In genomic region chr16:81823111-81823510, GRCh38 we compare ENCODE assay signal across 8 cellular contexts. TPM values are rescaled to one million over a fixed set of nuclear protein-coding genes. Genes with fewer than 3 reads are reported as not detected.
DNase-seq lines count a peak whose midpoint lies in the region; ATAC-seq and TF ChIP-seq lines count a peak whose summit lies in the region.

No MANE protein-coding gene starts in this region.

- no peak overlapping the region for H3K27ac Mint-ChIP-seq in CD4-positive, CD25-positive, alpha-beta regulatory T cell

- peak; percentile 42 to 50 for ATAC-seq in CD4-positive, CD25-positive, alpha-beta regulatory T cell (ENCODE audit: low read depth in 2 of 2)
- ATAC-seq in GM19452 (IDR thresholded peaks at IDR 0.05; ENCODE audit: unreplicated experiment), result peak; percentile 55
- peak; percentile 48 for ATAC-seq in Right ventricle myocardium superior (ENCODE audit: poor library complexity)
- peak; percentile 74 for ATAC-seq in upper lobe of right lung

- no peaks in the 10 kb centered on the region for H3K9me3 ChIP-seq in CD4-positive, CD25-positive, alpha-beta regulatory T cell (ENCODE audit: control insufficient read depth in 2 of 2, low read length in 2 of 2)
- H3K9me3 ChIP-seq in HUES64 (ENCODE audit: insufficient read depth, low read depth, low read length), result no peaks in the 10 kb centered on the region
- H3K9me3 ChIP-seq in upper lobe of right lung, result no peaks in the 10 kb centered on the region
- H3K9me3 ChIP-seq in suprapubic skin, result no peaks in the 10 kb centered on the region

- no peak for TF ChIP-seq EP300 in suprapubic skin (IDR thresholded peaks at IDR 0.05)

- H3K4me3 ChIP-seq in CD4-positive, CD25-positive, alpha-beta regulatory T cell (ENCODE audit: low read depth, low read length), result no peak overlapping the region
- H3K4me3 ChIP-seq in HUES64 (ENCODE audit: low read length) (no peak overlapping the region), upper lobe of right lung (no peak overlapping the region), suprapubic skin (no peak overlapping the region)

- WGBS in HUES64, result 71% methylated on average over 8 of the region's 8 CpGs
- WGBS in suprapubic skin, result 64% methylated on average over 4 of the region's 8 CpGs

- peaks cover 0 to 2% (median 0%) of the 10 kb centered on the region in 7 donors for H3K9me3 Mint-ChIP-seq in CD4-positive, CD25-positive, alpha-beta regulatory T cell

- H3K27ac ChIP-seq in CD4-positive, CD25-positive, alpha-beta regulatory T cell (ENCODE audit: insufficient read depth, low read length, poor library complexity, severe bottlenecking), result no peak overlapping the region
- H3K27ac ChIP-seq in HUES64 (ENCODE audit: low read depth, low read length) (0 out of 2 replicates have a peak overlapping the region, but pooled peaks have one; percentile 10), upper lobe of right lung (peak overlapping the region; percentile 19), suprapubic skin (no peak overlapping the region)

- intact Hi-C loops in Right ventricle myocardium superior (cut with DNase I) (no loop called here), upper lobe of right lung (cut with DNase I) (no loop called here)

- no peak for DNase-seq in CD4-positive, CD25-positive, alpha-beta regulatory T cell
- DNase-seq in Right ventricle myocardium superior (peak; percentile 64), upper lobe of right lung (no peak), NCI-H146 treated with DMSO at 0.1 percent for 48 hours (lab: John Stamatoyannopoulos, UW; ENCODE audit: unreplicated experiment) (no peak), HuH-7.5 (ENCODE audit: low spot score) (no peak), suprapubic skin (ENCODE audit: low spot score in 2 of 2) (no peak)

- no peaks in the 10 kb centered on the region for H3K36me3 ChIP-seq in CD4-positive, CD25-positive, alpha-beta regulatory T cell (ENCODE audit: control insufficient read depth, insufficient read depth, low read length)
- H3K36me3 ChIP-seq in HUES64 (ENCODE audit: insufficient read depth, low read length) (no peaks in the 10 kb centered on the region), upper lobe of right lung (no peaks in the 10 kb centered on the region), suprapubic skin (no peaks in the 10 kb centered on the region)

- H3K4me3 Mint-ChIP-seq in CD4-positive, CD25-positive, alpha-beta regulatory T cell, result no peak overlapping the region

- no peak for TF ChIP-seq POLR2A in suprapubic skin (IDR thresholded peaks at IDR 0.05)

- TF ChIP-seq CTCF in upper lobe of right lung (IDR thresholded peaks at IDR 0.05) (no peak), suprapubic skin (IDR thresholded peaks at IDR 0.05) (no peak)

- H3K4me1 ChIP-seq in CD4-positive, CD25-positive, alpha-beta regulatory T cell (ENCODE audit: control insufficient read depth, insufficient read depth, low read length, poor library complexity, severe bottlenecking), result no peaks in the 10 kb centered on the region
- H3K4me1 ChIP-seq in HUES64 (ENCODE audit: insufficient read depth, low read length), result peaks cover 17% of the 10 kb centered on the region
- H3K4me1 ChIP-seq in upper lobe of right lung, result peaks cover 5% of the 10 kb centered on the region
- H3K4me1 ChIP-seq in suprapubic skin, result no peaks in the 10 kb centered on the region

- peaks cover 5% of the 10 kb centered on the region for H3K27me3 Mint-ChIP-seq in CD4-positive, CD25-positive, alpha-beta regulatory T cell

- H3K9ac ChIP-seq in HUES64 (ENCODE audit: low read depth, low read length), result 0 out of 2 replicates have a peak overlapping the region, but pooled peaks have one; percentile 30

- H3K4me1 Mint-ChIP-seq in CD4-positive, CD25-positive, alpha-beta regulatory T cell, result peaks cover 0 to 3% (median 0%) of the 10 kb centered on the region in 4 donors

- no peaks in the 10 kb centered on the region for H3K36me3 Mint-ChIP-seq in CD4-positive, CD25-positive, alpha-beta regulatory T cell

- no peaks in the 10 kb centered on the region for H3K27me3 ChIP-seq in CD4-positive, CD25-positive, alpha-beta regulatory T cell (ENCODE audit: control insufficient read depth, insufficient read depth, low read length)
- H3K27me3 ChIP-seq in HUES64 (ENCODE audit: insufficient read depth, low read length) (no peaks in the 10 kb centered on the region), upper lobe of right lung (no peaks in the 10 kb centered on the region), suprapubic skin (no peaks in the 10 kb centered on the region)

RNA-seq across cellular contexts. Expression of gene PLCG2, which starts 44.0 kb away (rescaled TPM):
- total RNA-seq in CD4-positive, CD25-positive, alpha-beta regulatory T cell, result 3.8 TPM
- polyA plus RNA-seq in CD4-positive, CD25-positive, alpha-beta regulatory T cell, result 1 to 10 TPM in 2 of 4 donors, under 1 TPM in 1, not detected in 1; 0.59 to 1.5 (median 1.1) TPM
- polyA plus RNA-seq in HUES64 (2013, experiment 1 of 2), result 3.0 TPM
- 4.2 TPM for polyA plus RNA-seq in HUES64 (2013, experiment 2 of 2)
- total RNA-seq in Right ventricle myocardium superior (7.2 TPM), upper lobe of right lung (47.6 TPM), suprapubic skin (10 to 100 TPM in 3 of 4 donors, 1 to 10 TPM in 1; 6.5 to 24.1 (median 10.5) TPM)

Comparison
In these comparisons a context has a peak if more than half of its experiments do, and no peak if none do; other contexts are left out.
1. H3K27ac ChIP-seq: peak in HUES64 (single experiment) and upper lobe of right lung (single experiment); none in CD4-positive, CD25-positive, alpha-beta regulatory T cell (single experiment) and suprapubic skin (single experiment).
2. Peak in every context shown above with its lines, with median percentiles within 50 percentile points of each other: ATAC-seq.